8 cellular contexts compared by ENCODE assay signal in the genomic region with DNA sequence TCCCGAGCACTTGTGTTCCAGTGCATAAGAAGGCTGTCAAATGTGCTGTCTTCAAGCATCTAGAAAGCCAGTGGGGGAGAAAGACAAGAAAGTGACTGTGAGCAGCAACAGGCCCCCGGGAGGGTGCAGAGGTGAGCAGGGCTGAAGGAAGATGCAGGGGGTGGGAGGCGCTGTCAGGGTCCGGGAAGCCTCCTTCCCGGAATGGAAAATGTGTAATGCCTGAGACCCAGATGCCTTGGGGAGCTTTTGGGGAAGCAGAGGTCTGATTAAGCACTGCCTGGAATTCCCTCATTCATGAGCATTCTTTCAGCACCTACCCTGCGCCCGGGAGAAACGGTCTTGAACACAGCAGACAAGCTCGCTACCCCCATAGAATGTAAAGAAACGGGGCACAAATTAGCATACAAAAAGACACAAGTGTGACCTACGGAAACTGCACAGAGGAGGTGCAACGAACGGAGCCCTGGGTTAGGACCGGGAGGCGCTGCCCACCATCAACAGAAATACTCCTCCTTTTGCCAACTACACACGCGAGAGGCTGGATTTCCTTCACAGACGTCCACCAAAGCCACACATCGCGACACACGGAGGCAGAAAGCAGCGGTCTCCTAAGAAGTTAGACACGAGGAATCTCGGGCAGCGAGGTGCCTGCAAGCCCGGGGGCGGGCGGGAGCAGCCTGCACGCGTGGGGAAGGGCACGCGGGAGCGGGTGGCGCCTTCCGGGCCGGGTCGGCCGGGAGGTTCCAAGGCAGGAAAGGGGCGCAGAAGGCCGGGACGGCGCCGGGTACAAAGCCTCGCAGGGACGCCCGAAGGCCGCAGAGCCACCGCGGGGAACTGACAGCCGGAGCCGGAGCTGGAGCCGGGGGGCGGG. TPM values are rescaled to one million over a fixed set of nuclear protein-coding genes. Genes with fewer than 3 reads are reported as not detected.
DNase-seq lines count a peak whose midpoint lies in the region; ATAC-seq and TF ChIP-seq lines count a peak whose summit lies in the region.

No MANE protein-coding gene starts in this region.

- H4K20me1 ChIP-seq in IMR-90 (ENCODE audit: insufficient read depth, low read length): no peaks in the 10 kb centered on the region

- H2AK5ac ChIP-seq in IMR-90 (ENCODE audit: low read depth, low read length): no peak overlapping the region

- no peak overlapping the region for H2BK120ac ChIP-seq in IMR-90 (ENCODE audit: low read depth, low read length)

- POLR2A ChIA-PET in CD4-positive, alpha-beta memory T cell (lab: Charles Lee; ENCODE audit: partially characterized antibody): interaction anchor here (1.4 to 6.1 kb wide), 2 partner anchors 11 to 36 kb away, joined by 4 to 179 read pairs; no protein-coding TSS in a partner anchor
- POLR2A ChIA-PET in IMR-90 (lab: Charles Lee; ENCODE audit: unreplicated experiment): no interaction called here

- CTCF ChIA-PET in CD4-positive, alpha-beta memory T cell (lab: Charles Lee; ENCODE audit: partially characterized antibody): no interaction called here
- CTCF ChIA-PET in IMR-90 (lab: Yijun Ruan, JAX): no interaction called here

- H3K9me3 Mint-ChIP-seq in CD4-positive, alpha-beta memory T cell: peaks cover 0 to 3% (median 0%) of the 10 kb centered on the region in 8 donors
- no peaks in the 10 kb centered on the region for H3K9me3 Mint-ChIP-seq in nephron progenitor cell

- no peaks in the 10 kb centered on the region for H3K27me3 Mint-ChIP-seq in CD4-positive, alpha-beta memory T cell
- H3K27me3 Mint-ChIP-seq in nephron progenitor cell (ENCODE audit: low read depth, poor library complexity): peaks cover 27% of the 10 kb centered on the region

- dilution Hi-C loops in IMR-90 (cut with HindIII; ENCODE audit: low sequenced_read_pairs, unreplicated experiment): no loop called here

- TF ChIP-seq RAD21 in IMR-90 (IDR thresholded peaks at IDR 0.05; ENCODE audit: low read length): no peak

- H2AFZ ChIP-seq in IMR-90 (replicated peaks; ENCODE audit: low read length, poor library complexity): peak overlapping the region; percentile 100

- no peak overlapping the region for H2BK5ac ChIP-seq in IMR-90 (ENCODE audit: low read depth, low read length, poor library complexity, severe bottlenecking)

- H3K4me1 ChIP-seq in CD4-positive, alpha-beta memory T cell (ENCODE audit: insufficient read depth, low read length): peaks cover 35% of the 10 kb centered on the region
- peaks cover 10% of the 10 kb centered on the region for H3K4me1 ChIP-seq in IMR-90 (ENCODE audit: control insufficient read depth, insufficient read depth, low read length)

- intact Hi-C loops in CD4-positive, alpha-beta memory T cell (cut with micrococcal nuclease): loop anchor here (5.0 kb wide), 3 partner anchors 256 to 796 kb away; a partner anchor contains a TSS
- intact Hi-C loops in IMR-90 (cut with micrococcal nuclease): no loop called here

- no peak overlapping the region for H2BK20ac ChIP-seq in IMR-90 (ENCODE audit: low read depth, low read length)

- ATAC-seq in IMR-90 (ENCODE audit: low read depth): peak; percentile 0
- ATAC-seq in HG02759 (IDR thresholded peaks at IDR 0.05; ENCODE audit: unreplicated experiment): no peak
- no peak for ATAC-seq in GM19395 (IDR thresholded peaks at IDR 0.05; ENCODE audit: unreplicated experiment)

- H3K27ac Mint-ChIP-seq in CD4-positive, alpha-beta memory T cell: peak overlapping the region; percentile 84 to 96 (median 95)
- peak overlapping the region; percentile 79 for H3K27ac Mint-ChIP-seq in nephron progenitor cell

- WGBS in IMR-90 (ENCODE audit: extremely low coverage in 2 of 2, insufficient read length in 1 of 2), 2 experiments: 4% methylated on average over 5 of the region's 53 CpGs; no CpG with 5 or more reads in 1 of the 2 experiments

- H3K4me1 Mint-ChIP-seq in CD4-positive, alpha-beta memory T cell: peaks cover 13 to 39% (median 30%) of the 10 kb centered on the region in 4 donors
- peaks cover 45% of the 10 kb centered on the region for H3K4me1 Mint-ChIP-seq in nephron progenitor cell

- H3K4ac ChIP-seq in IMR-90 (ENCODE audit: low read depth, low read length): no peak overlapping the region

- H3K4me2 ChIP-seq in IMR-90 (ENCODE audit: low read depth, low read length): peak overlapping the region; percentile 57

- no peaks in the 10 kb centered on the region for H3K9me1 ChIP-seq in IMR-90 (ENCODE audit: insufficient read depth, low read length)

- H3K79me1 ChIP-seq in IMR-90 (ENCODE audit: low read depth in 1 of 2, low read length in 2 of 2): peaks cover 8 to 13% of the 10 kb centered on the region in 2 experiments; a peak in 3 of 4 replicates

- no peaks in the 10 kb centered on the region for H3K9me3 ChIP-seq in CD4-positive, alpha-beta memory T cell (ENCODE audit: control insufficient read depth in 1 of 2, low read length in 2 of 2)
- no peaks in the 10 kb centered on the region for H3K9me3 ChIP-seq in IMR-90 (ENCODE audit: control insufficient read depth, insufficient read depth, low read length)

- TF ChIP-seq CTCF in IMR-90 (conservative IDR thresholded peaks at IDR 0.05; ENCODE audit: low read depth, low read length) (no peak), nephron progenitor cell (IDR thresholded peaks at IDR 0.05) (no peak)

- peak overlapping the region; percentile 26 to 92 for H3K4me3 ChIP-seq in CD4-positive, alpha-beta memory T cell (ENCODE audit: low read length in 2 of 2)
- peak overlapping the region; percentile 95 for H3K4me3 ChIP-seq in IMR-90 (ENCODE audit: insufficient read depth, low read depth, low read length)

- no peak overlapping the region for H2BK15ac ChIP-seq in IMR-90 (ENCODE audit: low read depth, low read length)

- no peak overlapping the region for H3K56ac ChIP-seq in IMR-90 (ENCODE audit: extremely low read depth, insufficient read depth, low read length)

- 0 out of 2 replicates have a peak overlapping the region, but pooled peaks have one; percentile 7 for H3K14ac ChIP-seq in IMR-90 (replicated peaks; ENCODE audit: low read depth, low read length)

- no peaks in the 10 kb centered on the region for H3K36me3 ChIP-seq in CD4-positive, alpha-beta memory T cell (ENCODE audit: insufficient read depth, low read length)
- H3K36me3 ChIP-seq in IMR-90 (ENCODE audit: control insufficient read depth, insufficient read depth, low read length): no peaks in the 10 kb centered on the region

- peak overlapping the region; percentile 82 for H3K23ac ChIP-seq in IMR-90 (ENCODE audit: low read depth, low read length)

- in situ Hi-C loops in IMR-90 (cut with MboI; ENCODE audit: low sequenced_read_pairs): no loop called here

- no peak overlapping the region for H4K91ac ChIP-seq in IMR-90 (ENCODE audit: insufficient read depth, low read depth, low read length)

- no TSS peak for BruUV-seq in IMR-90 (replicated peaks; lab: Mats Ljungman, UMichigan)

- peak overlapping the region; percentile 20 to 61; a peak in 2 of 4 replicates for H4K8ac ChIP-seq in IMR-90 (ENCODE audit: low read depth in 2 of 2, low read length in 2 of 2)

- H2AK9ac ChIP-seq in IMR-90 (replicated peaks; ENCODE audit: low read depth, low read length, poor library complexity): peak overlapping the region; percentile 22

- peak overlapping the region; percentile 33 for H3K9ac ChIP-seq in IMR-90 (ENCODE audit: low read depth, low read length)

- H3K36me3 Mint-ChIP-seq in CD4-positive, alpha-beta memory T cell: peaks cover 0 to 17% of the 10 kb centered on the region in 2 donors
- H3K36me3 Mint-ChIP-seq in nephron progenitor cell (ENCODE audit: low read depth): no peaks in the 10 kb centered on the region

- H3K27me3 ChIP-seq in CD4-positive, alpha-beta memory T cell (ENCODE audit: insufficient read depth, low read length): no peaks in the 10 kb centered on the region
- H3K27me3 ChIP-seq in IMR-90 (ENCODE audit: control insufficient read depth, insufficient read depth, low read length): no peaks in the 10 kb centered on the region

- peak overlapping the region; percentile 83 to 98 (median 92) for H3K4me3 Mint-ChIP-seq in CD4-positive, alpha-beta memory T cell
- peak overlapping the region; percentile 95 for H3K4me3 Mint-ChIP-seq in nephron progenitor cell

- peak overlapping the region; percentile 3; the same call in 1 of the 2 replicates for H4K5ac ChIP-seq in IMR-90 (ENCODE audit: low read depth, low read length)

- no peak overlapping the region for H3K18ac ChIP-seq in IMR-90 (ENCODE audit: low read depth, low read length)

- no peak for TF ChIP-seq POLR2A in IMR-90 (IDR thresholded peaks at IDR 0.05; ENCODE audit: low read depth, low read length)

- DNase-seq in CD4-positive, alpha-beta memory T cell: peak; percentile 26 to 54 (median 49)
- DNase-seq in IMR-90 (peak; percentile 21), fibroblast of peridontal ligament (ENCODE audit: extremely low read depth) (peak; percentile 30), nephron progenitor cell (peak; percentile 81), NCI-H2196 (lab: John Stamatoyannopoulos, UW; ENCODE audit: unreplicated experiment) (no peak)
- DNase-seq in activated T-cell treated with anti-CD3 and anti-CD28 coated beads, Interleukin-2, amount 50 U/mL, for 1 hour: peak; percentile 57

- H3K27ac ChIP-seq in CD4-positive, alpha-beta memory T cell (ENCODE audit: low read depth, low read length): peak overlapping the region; percentile 96
- H3K27ac ChIP-seq in IMR-90 (ENCODE audit: insufficient read depth, low read length): peak overlapping the region; percentile 1; the same call in 1 of the 2 replicates

TF ChIP-seq in IMR-90, 13 proteins besides CTCF, POLR2A, EP300 and RAD21 (continues in another document):
- 0 out of 2 replicates have a peak, but pooled peaks have one; percentile 3 for TF ChIP-seq CHD1 (IDR thresholded peaks at IDR 0.05; ENCODE audit: low read depth, low read length)
- TF ChIP-seq BHLHE40 (IDR thresholded peaks at IDR 0.05; ENCODE audit: low read depth, low read length): 0 out of 2 replicates have a peak, but pooled peaks have one; percentile 33
- TF ChIP-seq RFX5 (IDR thresholded peaks at IDR 0.05; ENCODE audit: low read depth, low read length): no peak
- TF ChIP-seq MAZ (IDR thresholded peaks at IDR 0.05; ENCODE audit: borderline replicate concordance, low read depth, low read length): 0 out of 2 replicates have a peak, but pooled peaks have one; percentile 10
- peak; percentile 71; the same call in 1 of the 2 replicates for TF ChIP-seq MXI1 (IDR thresholded peaks at IDR 0.05; ENCODE audit: borderline replicate concordance, low read depth, low read length)

RNA-seq across cellular contexts. Expression of a gene that starts 1.1 kb away (rescaled TPM):
- 1 to 10 TPM; 7.6 to 9.6 TPM for total RNA-seq in CD4-positive, alpha-beta memory T cell
- 1 to 10 TPM; 1.0 to 1.1 TPM for polyA plus RNA-seq in CD4-positive, alpha-beta memory T cell
- total RNA-seq in IMR-90 (2012; rRNA removed): 1.4 and 2.0 TPM in 2 replicates
- 5.5 and 5.8 TPM in 2 replicates for polyA plus RNA-seq in IMR-90 (2012; rRNA removed)
- polyA plus RNA-seq in IMR-90 (2012; cell fraction: cytosol; rRNA removed): 2.2 and 4.1 TPM in 2 replicates
- 20.1 and 40.5 TPM in 2 replicates for polyA plus RNA-seq in IMR-90 (2012; cell fraction: nucleus; rRNA removed; ENCODE audit: low replicate concordance)

RNA-seq across cellular contexts. Expression of a gene that starts 54.5 kb away (rescaled TPM):
- total RNA-seq in CD4-positive, alpha-beta memory T cell: 100 to 1,000 TPM; 188 to 197 TPM
- 10 to 100 TPM; 20.9 to 53.6 TPM for polyA plus RNA-seq in CD4-positive, alpha-beta memory T cell
- total RNA-seq in IMR-90 (2012; rRNA removed): 1.1 and 1.3 TPM in 2 replicates
- polyA plus RNA-seq in IMR-90 (2012; rRNA removed): 4.2 and 4.7 TPM in 2 replicates
- 3.1 and 4.9 TPM in 2 replicates for polyA plus RNA-seq in IMR-90 (2012; cell fraction: cytosol; rRNA removed)
- polyA plus RNA-seq in IMR-90 (2012; cell fraction: nucleus; rRNA removed; ENCODE audit: low replicate concordance): 12.2 and 13.0 TPM in 2 replicates

Comparison
In these comparisons a context has a peak if more than half of its experiments do, and no peak if none do; other contexts are left out.
1. RNA of a gene that starts 54.5 kb away (total RNA-seq): 188 to 197 TPM in CD4-positive, alpha-beta memory T cell; 1.1 to 1.3 TPM in IMR-90; every median in the first group is over 10 times any median in the second.